ENCODE assay signal across 26 cellular contexts in genomic region chr21:43950936-43951335, GRCh38.
"Had no signal": no experiment of that assay in that cellular context is flagged by ENCODE, and none has a peak within 500 bp of the region (broad histone marks: within the 10 kb centered on the region; RNA-seq: fewer than 3 reads in every experiment).

No MANE protein-coding gene starts in this region.

- H3K4me3 Mint-ChIP-seq: activated B cell treated with CpG ODN at 0.5 μM for 24 hours; activated CD8-positive, alpha-beta T cell treated with anti-CD3 and anti-CD28 coated beads for 36 hours; activated naive CD8-positive, alpha-beta T cell; activated T-cell treated with anti-CD3 and anti-CD28 coated beads, Interleukin-2, amount 50 U/mL, for 4 hours; activated T-helper 17 cell treated with anti-CD3 and anti-CD28 coated beads, Interleukin-2, amount 50 U/mL, for 72 hours; central memory CD8-positive, alpha-beta T cell had no signal

- H3K9me3 Mint-ChIP-seq: central memory CD8-positive, alpha-beta T cell had no signal

- H3K27me3 Mint-ChIP-seq: activated B cell treated with CpG ODN at 0.5 μM for 24 hours; activated CD8-positive, alpha-beta T cell treated with anti-CD3 and anti-CD28 coated beads for 36 hours; activated naive CD8-positive, alpha-beta T cell; activated T-helper 17 cell treated with anti-CD3 and anti-CD28 coated beads, Interleukin-2, amount 50 U/mL, for 72 hours; central memory CD8-positive, alpha-beta T cell had no signal

- H3K36me3 ChIP-seq: brain microvascular endothelial cell had no signal

- H3K27ac Mint-ChIP-seq: activated B cell treated with CpG ODN at 0.5 μM for 24 hours; activated CD8-positive, alpha-beta T cell treated with anti-CD3 and anti-CD28 coated beads for 36 hours; activated naive CD8-positive, alpha-beta T cell had no signal

- DNase-seq: activated B cell treated with CpG ODN at 0.5 μM for 24 hours; activated CD4-positive, alpha-beta T cell treated with anti-CD3 and anti-CD28 coated beads for 48 hours; activated CD4-positive, alpha-beta T cell treated with anti-CD3 and anti-CD28 coated beads, Interleukin-2, amount 50 U/mL, for 1 hour; activated CD4-positive, alpha-beta T cell treated with anti-CD3 and anti-CD28 coated beads, Interleukin-2, amount 50 U/mL, for 48 hours; activated CD8-positive, alpha-beta memory T cell treated with anti-CD3 and anti-CD28 coated beads for 24 hours; activated CD8-positive, alpha-beta T cell treated with anti-CD3 and anti-CD28 coated beads for 36 hours; activated effector memory CD4-positive, alpha-beta T cell treated with Interleukin-2 at 50 U/mL for 16 hours; activated gamma-delta T cell treated with Interleukin-2 at 50 U/mL for 16 hours; activated naive CD4-positive, alpha-beta T cell treated with anti-CD3 and anti-CD28 coated beads, Interleukin-2, amount 50 U/mL, for 16 hours; activated naive CD4-positive, alpha-beta T cell treated with Interleukin-2 at 50 U/mL for 16 hours; activated T-cell treated with anti-CD3 and anti-CD28 coated beads, Interleukin-2, amount 50 U/mL, for 4 hours; amniotic stem cell; anterior cingulate cortex; brain microvascular endothelial cell; cortex of kidney; dermis blood vessel endothelial cell; effector CD8-positive, alpha-beta T cell; esophagus squamous epithelium; foreskin melanocyte; head of caudate nucleus; T-helper 2 cell; WERI-Rb-1 had no signal

- H3K27ac ChIP-seq: brain microvascular endothelial cell, epithelial cell of prostate, esophagus squamous epithelium, WERI-Rb-1 had no signal

- H3K4me3 ChIP-seq: esophagus squamous epithelium had no signal

- H3K27me3 ChIP-seq: brain microvascular endothelial cell, esophagus squamous epithelium had no signal
